In genomic region chr2:212692466-212692865, GRCh38 we compare ENCODE assay signal across 16 cellular contexts.
"Had no signal": no experiment of that assay in that cellular context is flagged by ENCODE, and none has a peak within 500 bp of the region (broad histone marks: within the 10 kb centered on the region; RNA-seq: fewer than 3 reads in every experiment).

No MANE protein-coding gene starts in this region.

- H3K27ac ChIP-seq: neutrophil, transverse colon had no signal

- H3K36me3 Mint-ChIP-seq: activated CD8-positive, alpha-beta memory T cell treated with anti-CD3 and anti-CD28 coated beads, Interleukin-2, amount 10 ng/mL, durations not matched to agents 7 days and 5 days; activated naive CD8-positive, alpha-beta T cell had no signal

- H3K9me3 ChIP-seq: esophagus squamous epithelium, neutrophil, transverse colon had no signal

- DNase-seq: activated CD4-positive, alpha-beta T cell treated with anti-CD3 and anti-CD28 coated beads, Interleukin-2, amount 50 U/mL, for 48 hours; activated CD4-positive, CD25-positive, alpha-beta regulatory T cell treated with anti-CD3 and anti-CD28 coated beads, Interleukin-2, amount 50 U/mL, for 72 hours; activated CD8-positive, alpha-beta memory T cell treated with anti-CD3 and anti-CD28 coated beads, Interleukin-2, amount 10 ng/mL, durations not matched to agents 7 days and 5 days; activated effector memory CD4-positive, alpha-beta T cell treated with Interleukin-2 at 50 U/mL for 16 hours; activated T-cell treated with anti-CD3 and anti-CD28 coated beads, Interleukin-2, amount 50 U/mL, for 24 hours; esophagus squamous epithelium; islet precursor cell; mesenchymal stem cell; right cardiac atrium; stimulated activated CD4-positive, alpha-beta T cell treated with anti-CD3 and anti-CD28 coated beads, Interleukin-2, amount 100 ng/mL, for 24 hours; stimulated activated naive CD4-positive, alpha-beta T cell; substantia nigra; transverse colon had no signal

- H3K4me3 Mint-ChIP-seq: activated CD8-positive, alpha-beta memory T cell treated with anti-CD3 and anti-CD28 coated beads, Interleukin-2, amount 10 ng/mL, durations not matched to agents 7 days and 5 days; activated naive CD8-positive, alpha-beta T cell; activated T-cell treated with anti-CD3 and anti-CD28 coated beads, Interleukin-2, amount 50 U/mL, for 24 hours had no signal

- H3K27me3 Mint-ChIP-seq: activated CD8-positive, alpha-beta memory T cell treated with anti-CD3 and anti-CD28 coated beads, Interleukin-2, amount 10 ng/mL, durations not matched to agents 7 days and 5 days; activated naive CD8-positive, alpha-beta T cell; activated T-cell treated with anti-CD3 and anti-CD28 coated beads, Interleukin-2, amount 50 U/mL, for 24 hours had no signal

- H3K4me1 Mint-ChIP-seq: activated CD8-positive, alpha-beta memory T cell treated with anti-CD3 and anti-CD28 coated beads, Interleukin-2, amount 10 ng/mL, durations not matched to agents 7 days and 5 days had no signal

- H3K27ac Mint-ChIP-seq: activated CD8-positive, alpha-beta memory T cell treated with anti-CD3 and anti-CD28 coated beads, Interleukin-2, amount 10 ng/mL, durations not matched to agents 7 days and 5 days; activated naive CD8-positive, alpha-beta T cell; activated T-cell treated with anti-CD3 and anti-CD28 coated beads, Interleukin-2, amount 50 U/mL, for 24 hours had no signal

- H3K27me3 ChIP-seq: esophagus squamous epithelium, neutrophil, transverse colon had no signal

- H3K36me3 ChIP-seq: esophagus squamous epithelium, neutrophil, transverse colon had no signal

- H3K9me3 Mint-ChIP-seq: activated T-cell treated with anti-CD3 and anti-CD28 coated beads, Interleukin-2, amount 50 U/mL, for 24 hours had no signal

- H3K4me1 ChIP-seq: transverse colon had no signal

- ATAC-seq: activated CD8-positive, alpha-beta memory T cell treated with anti-CD3 and anti-CD28 coated beads, Interleukin-2, amount 10 ng/mL, durations not matched to agents 7 days and 5 days; left lobe of liver; right cardiac atrium had no signal

- H3K4me3 ChIP-seq: esophagus squamous epithelium, transverse colon had no signal
